Comparison of ENCODE assay signal across 1 cellular context in the genomic region with DNA sequence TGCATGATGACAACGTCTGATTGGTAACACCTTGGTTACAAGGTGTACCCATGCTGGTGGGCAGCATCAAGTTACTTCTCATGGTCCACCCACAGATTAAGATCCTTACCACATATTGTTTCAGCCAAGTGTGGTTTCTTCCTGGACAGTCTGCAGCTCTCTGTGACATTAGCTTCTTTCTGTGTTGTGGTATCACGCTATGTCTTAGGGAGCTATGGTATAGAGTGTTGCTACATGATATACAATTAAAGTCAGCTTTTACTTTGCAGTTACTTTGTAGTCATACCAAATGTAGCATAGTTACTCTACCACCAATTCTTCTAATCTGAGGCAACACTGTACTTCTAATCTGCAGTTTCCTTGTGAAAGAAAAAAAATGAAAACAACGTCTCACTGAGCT.
TF ChIP-seq lines count a peak whose summit lies in the region.

No MANE protein-coding gene starts in this region.

TF ChIP-seq in GM12878, 131 proteins besides CTCF, POLR2A, EP300 and RAD21:
- TF ChIP-seq ETV6 (conservative IDR thresholded peaks at IDR 0.05 in 1 of 2, IDR thresholded peaks at IDR 0.05 in 1 of 2; ENCODE audit: borderline replicate concordance in 1 of 2, low read depth in 1 of 2) (no peak), NFXL1 (IDR thresholded peaks at IDR 0.05; ENCODE audit: borderline replicate concordance) (no peak), CBX5 (IDR thresholded peaks at IDR 0.05; ENCODE audit: low read depth) (no peak), KDM1A (IDR thresholded peaks at IDR 0.05; ENCODE audit: borderline replicate concordance) (no peak), FOS (IDR thresholded peaks at IDR 0.05; ENCODE audit: borderline replicate concordance, extremely low read depth, insufficient read length) (no peak), RELA (IDR thresholded peaks at IDR 0.05; ENCODE audit: borderline replicate concordance, partially characterized antibody) (no peak)
- TF ChIP-seq, protein P1, sequence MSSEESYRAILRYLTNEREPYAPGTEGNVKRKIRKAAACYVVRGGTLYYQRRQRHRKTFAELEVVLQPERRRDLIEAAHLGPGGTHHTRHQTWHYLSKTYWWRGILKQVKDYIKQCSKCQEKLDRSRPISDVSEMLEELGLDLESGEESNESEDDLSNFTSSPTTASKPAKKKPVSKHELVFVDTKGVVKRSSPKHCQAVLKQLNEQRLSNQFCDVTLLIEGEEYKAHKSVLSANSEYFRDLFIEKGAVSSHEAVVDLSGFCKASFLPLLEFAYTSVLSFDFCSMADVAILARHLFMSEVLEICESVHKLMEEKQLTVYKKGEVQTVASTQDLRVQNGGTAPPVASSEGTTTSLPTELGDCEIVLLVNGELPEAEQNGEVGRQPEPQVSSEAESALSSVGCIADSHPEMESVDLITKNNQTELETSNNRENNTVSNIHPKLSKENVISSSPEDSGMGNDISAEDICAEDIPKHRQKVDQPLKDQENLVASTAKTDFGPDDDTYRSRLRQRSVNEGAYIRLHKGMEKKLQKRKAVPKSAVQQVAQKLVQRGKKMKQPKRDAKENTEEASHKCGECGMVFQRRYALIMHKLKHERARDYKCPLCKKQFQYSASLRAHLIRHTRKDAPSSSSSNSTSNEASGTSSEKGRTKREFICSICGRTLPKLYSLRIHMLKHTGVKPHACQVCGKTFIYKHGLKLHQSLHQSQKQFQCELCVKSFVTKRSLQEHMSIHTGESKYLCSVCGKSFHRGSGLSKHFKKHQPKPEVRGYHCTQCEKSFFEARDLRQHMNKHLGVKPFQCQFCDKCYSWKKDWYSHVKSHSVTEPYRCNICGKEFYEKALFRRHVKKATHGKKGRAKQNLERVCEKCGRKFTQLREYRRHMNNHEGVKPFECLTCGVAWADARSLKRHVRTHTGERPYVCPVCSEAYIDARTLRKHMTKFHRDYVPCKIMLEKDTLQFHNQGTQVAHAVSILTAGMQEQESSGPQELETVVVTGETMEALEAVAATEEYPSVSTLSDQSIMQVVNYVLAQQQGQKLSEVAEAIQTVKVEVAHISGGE (CRISPR knock-in tag; IDR thresholded peaks at IDR 0.05): no peak
- TF ChIP-seq, protein P2, sequence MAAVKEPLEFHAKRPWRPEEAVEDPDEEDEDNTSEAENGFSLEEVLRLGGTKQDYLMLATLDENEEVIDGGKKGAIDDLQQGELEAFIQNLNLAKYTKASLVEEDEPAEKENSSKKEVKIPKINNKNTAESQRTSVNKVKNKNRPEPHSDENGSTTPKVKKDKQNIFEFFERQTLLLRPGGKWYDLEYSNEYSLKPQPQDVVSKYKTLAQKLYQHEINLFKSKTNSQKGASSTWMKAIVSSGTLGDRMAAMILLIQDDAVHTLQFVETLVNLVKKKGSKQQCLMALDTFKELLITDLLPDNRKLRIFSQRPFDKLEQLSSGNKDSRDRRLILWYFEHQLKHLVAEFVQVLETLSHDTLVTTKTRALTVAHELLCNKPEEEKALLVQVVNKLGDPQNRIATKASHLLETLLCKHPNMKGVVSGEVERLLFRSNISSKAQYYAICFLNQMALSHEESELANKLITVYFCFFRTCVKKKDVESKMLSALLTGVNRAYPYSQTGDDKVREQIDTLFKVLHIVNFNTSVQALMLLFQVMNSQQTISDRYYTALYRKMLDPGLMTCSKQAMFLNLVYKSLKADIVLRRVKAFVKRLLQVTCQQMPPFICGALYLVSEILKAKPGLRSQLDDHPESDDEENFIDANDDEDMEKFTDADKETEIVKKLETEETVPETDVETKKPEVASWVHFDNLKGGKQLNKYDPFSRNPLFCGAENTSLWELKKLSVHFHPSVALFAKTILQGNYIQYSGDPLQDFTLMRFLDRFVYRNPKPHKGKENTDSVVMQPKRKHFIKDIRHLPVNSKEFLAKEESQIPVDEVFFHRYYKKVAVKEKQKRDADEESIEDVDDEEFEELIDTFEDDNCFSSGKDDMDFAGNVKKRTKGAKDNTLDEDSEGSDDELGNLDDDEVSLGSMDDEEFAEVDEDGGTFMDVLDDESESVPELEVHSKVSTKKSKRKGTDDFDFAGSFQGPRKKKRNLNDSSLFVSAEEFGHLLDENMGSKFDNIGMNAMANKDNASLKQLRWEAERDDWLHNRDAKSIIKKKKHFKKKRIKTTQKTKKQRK (IDR thresholded peaks at IDR 0.05; ENCODE audit: low read depth, low read length): no peak
